In genomic region chr3:99633887-99634558, GRCh38 we compare ENCODE assay signal across 11 cellular contexts. TPM values are rescaled to one million over a fixed set of nuclear protein-coding genes. Genes with fewer than 3 reads are reported as not detected.
A peak's percentile ranks its signal among the peaks of the same experiment; 100 is the strongest.
DNase-seq lines count a peak whose midpoint lies in the region; ATAC-seq, FAIRE-seq and TF ChIP-seq lines count a peak whose summit lies in the region.
"Had no signal": no experiment of that assay in that cellular context is flagged by ENCODE, and none has a peak within 500 bp of the region (broad histone marks: within the 10 kb centered on the region; RNA-seq: fewer than 3 reads in every experiment).

No MANE protein-coding gene starts in this region.

- no peak for TF ChIP-seq EP300 in H1 (IDR thresholded peaks at IDR 0.05; ENCODE audit: borderline replicate concordance in 1 of 2, low read depth in 2 of 2, low read length in 2 of 2)

- H3K9ac ChIP-seq in H1 (replicated peaks in 1 of 4; ENCODE audit: extremely low read depth in 1 of 4, low read depth in 3 of 4, low read length in 3 of 4) (no peak overlapping the region), GM23248 (no peak overlapping the region)

- H2BK120ac ChIP-seq in H1 (replicated peaks; ENCODE audit: low read depth, low read length) = no peak overlapping the region

- peaks cover 2 to 19% (median 10%) of the 10 kb centered on the region in 4 experiments; a peak in 6 of 7 replicates for H3K4me1 ChIP-seq in H1 (replicated peaks in 1 of 4; ENCODE audit: control insufficient read depth in 3 of 4, insufficient read depth in 4 of 4, low read length in 3 of 4)
- peaks cover 18% of the 10 kb centered on the region for H3K4me1 ChIP-seq in GM23248 (ENCODE audit: insufficient read depth)

- H3K36me3 ChIP-seq in H1 (ENCODE audit: control insufficient read depth in 2 of 4, insufficient read depth in 4 of 4, low read length in 3 of 4) (no peaks in the 10 kb centered on the region), GM23248 (ENCODE audit: low read depth) (no peaks in the 10 kb centered on the region)
- H3K36me3 ChIP-seq: adrenal gland, upper lobe of left lung had no signal

- H3K4me2 ChIP-seq in H1 (ENCODE audit: insufficient read depth in 1 of 2, low read depth in 2 of 2, low read length in 2 of 2) = peak overlapping the region in 1 of 2 experiments; percentile 8; a peak in 2 of 4 replicates
- H3K4me2 ChIP-seq in GM23248 (ENCODE audit: unreplicated experiment) = no peak overlapping the region

- no peaks in the 10 kb centered on the region for H3K9me2 ChIP-seq in GM23248 (ENCODE audit: insufficient read depth)

- TF ChIP-seq POLR2A in H1 (IDR thresholded peaks at IDR 0.05; ENCODE audit: control extremely low read depth in 1 of 2, low read depth in 2 of 2, low read length in 2 of 2) = no peak

- WGBS in H1 (ENCODE audit: extremely low coverage in 1 of 2, insufficient coverage in 1 of 2, insufficient read length in 1 of 2, insufficient replicate concordance in 2 of 2, low coverage in 1 of 2, low lambda C conversion rate in 2 of 2, missing lambda C conversion rate in 1 of 2), 2 experiments = 53% methylated on average over 7 of the region's 7 CpGs; no CpG with 5 or more reads in 1 of the 2 experiments
- 88% methylated on average over 7 of the region's 7 CpGs for WGBS in GM23248 (ENCODE audit: low coverage in 1 of 2, low lambda C conversion rate in 2 of 2, missing lambda C conversion rate in 2 of 2), 2 experiments

- no peak overlapping the region for H2BK20ac ChIP-seq in H1 (ENCODE audit: low read length)

- POLR2A ChIA-PET in H1 (lab: Charles Lee; ENCODE audit: partially characterized antibody) = no interaction called here

- no peak overlapping the region for H3K18ac ChIP-seq in H1 (ENCODE audit: extremely low read depth, low read length)

- peaks cover 27% of the 10 kb centered on the region for H3F3A ChIP-seq in GM23248 (ENCODE audit: insufficient read depth)

- H2BK12ac ChIP-seq in H1 (ENCODE audit: low read depth, low read length) = peak overlapping the region; percentile 75; the same call in 1 of the 2 replicates

- H3K14ac ChIP-seq in H1 (ENCODE audit: insufficient read length) = no peak overlapping the region

- no peak for TF ChIP-seq RAD21 in H1 (IDR thresholded peaks at IDR 0.05 in 1 of 2, conservative IDR thresholded peaks at IDR 0.05 in 1 of 2; ENCODE audit: low read depth in 2 of 2, low read length in 2 of 2)

- no peak overlapping the region; the same call in 1 of the 2 replicates for H2AK5ac ChIP-seq in H1 (ENCODE audit: low read depth, low read length)

- CTCF ChIA-PET in H1 (lab: Charles Lee; ENCODE audit: partially characterized antibody) = interaction anchor here (1.3 to 3.7 kb wide), 5 partner anchors 11 to 102 kb away, joined by 3 to 23 read pairs (median 4); no protein-coding TSS in a partner anchor

- no peak overlapping the region; the same call in 1 of the 2 replicates for H2BK15ac ChIP-seq in H1 (ENCODE audit: low read length)

- H3K27ac ChIP-seq in H1 (ENCODE audit: low read depth, low read length) (no peak overlapping the region), GM23248 (no peak overlapping the region)
- H3K27ac ChIP-seq: adrenal gland, upper lobe of left lung had no signal

- H3K79me1 ChIP-seq in H1 (ENCODE audit: low read depth, low read length) = no peaks in the 10 kb centered on the region

- H3K27me3 ChIP-seq in H1 (replicated peaks in 1 of 4; ENCODE audit: control insufficient read depth in 3 of 4, extremely low read depth in 1 of 4, insufficient read depth in 3 of 4, low read length in 3 of 4) = peaks cover 0 to 21% (median 14%) of the 10 kb centered on the region in 4 experiments; a peak in 5 of 7 replicates
- H3K27me3 ChIP-seq in GM23248 (replicated peaks; ENCODE audit: insufficient read depth) = no peaks in the 10 kb centered on the region

- H3K56ac ChIP-seq in H1 (replicated peaks; ENCODE audit: insufficient read length, low read depth, low read length) = no peak overlapping the region

- H4K91ac ChIP-seq in H1 (replicated peaks; ENCODE audit: insufficient read length, low read length) = no peak overlapping the region

- H4K20me1 ChIP-seq in H1 (replicated peaks in 1 of 2; ENCODE audit: control insufficient read depth in 1 of 2, insufficient read depth in 2 of 2, low read length in 2 of 2) (no peaks in the 10 kb centered on the region), GM23248 (ENCODE audit: insufficient read depth) (no peaks in the 10 kb centered on the region)

- H4K5ac ChIP-seq in H1 (ENCODE audit: insufficient read length, low read depth, low read length) = no peak overlapping the region

- H3K79me2 ChIP-seq in H1 (ENCODE audit: control insufficient read depth in 1 of 2, insufficient read depth in 2 of 2, low read length in 2 of 2) (no peaks in the 10 kb centered on the region), GM23248 (ENCODE audit: insufficient read depth) (0 out of 2 replicates have a peak, but pooled peaks cover 5% of the 10 kb centered on the region)

- H2BK5ac ChIP-seq in H1 (ENCODE audit: low read depth, low read length) = no peak overlapping the region

- TF ChIP-seq CTCF in H1 (IDR thresholded peaks at IDR 0.05; ENCODE audit: control extremely low read depth in 1 of 3, insufficient read depth in 1 of 3, low read depth in 1 of 3, low read length in 3 of 3) = no peak

- no peak overlapping the region for H3K23ac ChIP-seq in H1 (ENCODE audit: insufficient read length)

- no peak for FAIRE-seq in H1 (lab: Jason Lieb, UNC)

- peaks cover 10% of the 10 kb centered on the region for H3K23me2 ChIP-seq in H1 (ENCODE audit: low read depth, low read length)

- H2AFZ ChIP-seq in H1 (ENCODE audit: low read length) = no peak overlapping the region
- no peak overlapping the region for H2AFZ ChIP-seq in GM23248

- H3K4ac ChIP-seq in H1 (replicated peaks; ENCODE audit: insufficient read length, low read depth, low read length) = no peak overlapping the region

- H3K4me3 ChIP-seq in H1 (ENCODE audit: extremely low read depth in 1 of 4, insufficient read depth in 2 of 4, low read depth in 3 of 4, low read length in 4 of 4) = 0 out of 8 replicates have a peak overlapping the region, but pooled peaks of 1 of the 4 experiments have one; percentile 2
- no peak overlapping the region for H3K4me3 ChIP-seq in GM23248
- H3K4me3 ChIP-seq: adrenal gland, upper lobe of left lung had no signal

- ATAC-seq in GM19467 (IDR thresholded peaks at IDR 0.05; ENCODE audit: unreplicated experiment) (peak; percentile 77), HG03175 (IDR thresholded peaks at IDR 0.05; ENCODE audit: unreplicated experiment) (peak; percentile 78)
- ATAC-seq: activated CD8-positive, alpha-beta memory T cell treated with anti-CD3 and anti-CD28 coated beads, Interleukin-2, amount 10 ng/mL, durations not matched to agents 7 days and 5 days had no signal

- DNase-seq in Caki2 (ENCODE audit: low read depth) = peak; percentile 39
- no peak for DNase-seq in H1 (ENCODE audit: low read depth in 1 of 2, low spot score in 2 of 2)
- no peak for DNase-seq in activated naive CD4-positive, alpha-beta T cell (lab: John Stamatoyannopoulos, UW)
- no peak for DNase-seq in T-helper 9 cell
- DNase-seq in globus pallidus (ENCODE audit: low spot score) = no peak
- no peak for DNase-seq in GM23248
- DNase-seq: activated CD8-positive, alpha-beta memory T cell treated with anti-CD3 and anti-CD28 coated beads, Interleukin-2, amount 10 ng/mL, durations not matched to agents 7 days and 5 days; adrenal gland; upper lobe of left lung had no signal

- H4K8ac ChIP-seq in H1 (ENCODE audit: extremely low read depth, insufficient read depth, low read length) = no peak overlapping the region

- H3K9me3 ChIP-seq in H1 (ENCODE audit: insufficient read depth in 2 of 2, low read depth in 1 of 2, low read length in 1 of 2) (no peaks in the 10 kb centered on the region), GM23248 (ENCODE audit: low read depth) (no peaks in the 10 kb centered on the region)
- H3K9me3 ChIP-seq: adrenal gland, upper lobe of left lung had no signal

- in situ Hi-C loops in Caki2 (cut with HindIII; ENCODE audit: low pct_unique_long_range_greater_than_20kb, low sequenced_read_pairs) (no loop called here), GM23248 (cut with MboI) (no loop called here)

TF ChIP-seq in H1, 55 proteins besides CTCF, POLR2A, EP300 and RAD21 (continues in another document):
- TF ChIP-seq TBP (IDR thresholded peaks at IDR 0.05; ENCODE audit: low read depth, low read length) = no peak
- TF ChIP-seq, protein P1, sequence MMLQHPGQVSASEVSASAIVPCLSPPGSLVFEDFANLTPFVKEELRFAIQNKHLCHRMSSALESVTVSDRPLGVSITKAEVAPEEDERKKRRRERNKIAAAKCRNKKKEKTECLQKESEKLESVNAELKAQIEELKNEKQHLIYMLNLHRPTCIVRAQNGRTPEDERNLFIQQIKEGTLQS (IDR thresholded peaks at IDR 0.05; ENCODE audit: insufficient read depth, low read depth, low read length) = no peak
- no peak for TF ChIP-seq KDM1A (IDR thresholded peaks at IDR 0.05; ENCODE audit: borderline replicate concordance, low read length)
- TF ChIP-seq GABPA (IDR thresholded peaks at IDR 0.05; ENCODE audit: borderline replicate concordance, insufficient read depth, low read length) = no peak
- no peak for TF ChIP-seq SRF (IDR thresholded peaks at IDR 0.05; ENCODE audit: low read depth, low read length)
- TF ChIP-seq YY1 (IDR thresholded peaks at IDR 0.05; ENCODE audit: low read depth, low read length) = no peak
- no peak for TF ChIP-seq JUN (IDR thresholded peaks at IDR 0.05; ENCODE audit: low read depth, low read length)
- no peak for TF ChIP-seq BRCA1 (IDR thresholded peaks at IDR 0.05; ENCODE audit: low read depth, low read length)
- TF ChIP-seq TAF7 (optimal IDR thresholded peaks at IDR 0.05; ENCODE audit: borderline replicate concordance, low read depth, low read length) = no peak
- TF ChIP-seq SIRT6 (IDR thresholded peaks at IDR 0.05; ENCODE audit: low read length) = no peak
- no peak for TF ChIP-seq SP4 (IDR thresholded peaks at IDR 0.05; ENCODE audit: low read length)
- TF ChIP-seq CREB1 (IDR thresholded peaks at IDR 0.05) = no peak
- TF ChIP-seq ZNF274 (IDR thresholded peaks at IDR 0.05; ENCODE audit: borderline replicate concordance, extremely low read depth, low read length) = no peak

RNA-seq across cellular contexts. Expression of gene COL8A1, which starts 4.4 kb away (rescaled TPM):
- 20.2 and 36.4 TPM in 2 replicates for total RNA-seq in Caki2 (2014; rRNA removed; shearing (Covaris generic); ENCODE audit: low replicate concordance)
- total RNA-seq in H1 (2021; fragmentation: NEBNext Ultra II Directional; extraction: Animal tissue kit (Norgen Biotek cat#: 25700)) = 0.99 and 1.2 TPM in 2 replicates
- polyA plus RNA-seq in H1 (2011; rRNA removed) (0.21 and 0.35 TPM in 2 replicates), GM23248 (2016; fragmentation: Nextera tagmentation; extraction: Ambion mirVana) (164 TPM in 2 replicates)
- polyA plus RNA-seq in H1 (2011; cell fraction: cytosol; rRNA removed) = 0.18 TPM
- polyA plus RNA-seq in H1 (2011; cell fraction: nucleus; rRNA removed) = 0.17 TPM
- polyA plus RNA-seq in H1 (2012, experiment 1 of 2) = 0.09 to 0.58 TPM (median 0.32 TPM) in 4 replicates
- polyA plus RNA-seq in H1 (2012, experiment 2 of 2) = 0.14 TPM
- polyA plus RNA-seq in H1 (2013, experiment 1 of 2) = 2.8 TPM
- polyA plus RNA-seq in H1 (2013, experiment 2 of 2) = 3.1 TPM
- 0.56 and 2.2 TPM in 2 replicates for polyA minus RNA-seq in H1 (2011; rRNA and poly(A)+ RNA removed)
- polyA minus RNA-seq in H1 (2011; cell fraction: cytosol; rRNA and poly(A)+ RNA removed) = not detected
- 1.1 TPM for polyA minus RNA-seq in H1 (2011; cell fraction: nucleus; rRNA and poly(A)+ RNA removed)
- total RNA-seq in GM23248 (2014; rRNA removed; shearing (Covaris generic)) = 157 and 189 TPM in 2 replicates
